Comparison of ENCODE assay signal across 8 cellular contexts in genomic region chr5:43514816-43515677, GRCh38. TPM values are rescaled to one million over a fixed set of nuclear protein-coding genes. Genes with fewer than 3 reads are reported as not detected.
DNase-seq lines count a peak whose midpoint lies in the region; ATAC-seq and TF ChIP-seq lines count a peak whose summit lies in the region.

C5orf34 (minus strand) TSS chr5:43515148; CDS start chr5:43509339, 5,809 bp downstream.

- no peaks in the 10 kb centered on the region for H3K27me3 ChIP-seq in upper lobe of right lung

- H3K27ac ChIP-seq in upper lobe of right lung = peak within 1 kb of the TSS; percentile 92

- H3K36me3 ChIP-seq in upper lobe of right lung = no peaks in the 10 kb centered on the region

- DNase-seq in GM13976 (ENCODE audit: low spot score) = peak; percentile 96
- peak; percentile 80 for DNase-seq in NCI-H1436 treated with DMSO at 0.1 percent for 48 hours (lab: John Stamatoyannopoulos, UW)
- DNase-seq in T follicular helper cell (ENCODE audit: low read depth) = peak; percentile 91
- peak; percentile 92 for DNase-seq in amniotic epithelial cell (ENCODE audit: low read depth)
- DNase-seq in left cardiac atrium = peak; percentile 97
- peak; percentile 99 for DNase-seq in posterior vena cava (ENCODE audit: low spot score)
- DNase-seq in upper lobe of right lung = peak; percentile 97

- H3K4me1 ChIP-seq in upper lobe of right lung = peaks cover 12% of the 10 kb centered on the region

- peak; percentile 99 for ATAC-seq in HG02852 (IDR thresholded peaks at IDR 0.05; ENCODE audit: unreplicated experiment)
- peak; percentile 100 for ATAC-seq in left cardiac atrium
- peak; percentile 100 for ATAC-seq in upper lobe of right lung

- in situ Hi-C loops in GM13976 (cut with MboI; ENCODE audit: low sequenced_read_pairs, unreplicated experiment) = no loop called here

- TF ChIP-seq CTCF in GM13976 (IDR thresholded peaks at IDR 0.05; ENCODE audit: borderline replicate concordance, control extremely low read depth, extremely low read depth, insufficient read depth, missing control alignments) (no peak), upper lobe of right lung (IDR thresholded peaks at IDR 0.05) (no peak)

- intact Hi-C loops in left cardiac atrium (cut with DNase I) (no loop called here), posterior vena cava (cut with DNase I) (loop anchor here in 1 of 2 donors (10.0 kb wide), 1 partner anchor 200 kb away; the partner anchor contains the start of gene HMGCS1), upper lobe of right lung (cut with DNase I) (no loop called here)

- peak within 1 kb of the TSS; percentile 73 for H3K4me3 ChIP-seq in upper lobe of right lung

- H3K9me3 ChIP-seq in upper lobe of right lung = no peaks in the 10 kb centered on the region

RNA-seq across cellular contexts. Expression of gene C5orf34, which starts in this region (rescaled TPM):
- total RNA-seq in left cardiac atrium = under 1 TPM; 0.35 to 0.44 TPM
- 1 to 10 TPM; 1.5 to 2.3 TPM for total RNA-seq in posterior vena cava
- total RNA-seq in upper lobe of right lung = 2.6 TPM

Comparison
In these comparisons a context has a peak if more than half of its experiments do, and no peak if none do; other contexts are left out.
1. Peak in every context shown above with its lines: DNase-seq, ATAC-seq, H3K4me3 ChIP-seq and H3K27ac ChIP-seq.
2. Peak in DNase-seq and ATAC-seq in left cardiac atrium; RNA of the gene not detected or under 1 TPM.